In the genomic region with DNA sequence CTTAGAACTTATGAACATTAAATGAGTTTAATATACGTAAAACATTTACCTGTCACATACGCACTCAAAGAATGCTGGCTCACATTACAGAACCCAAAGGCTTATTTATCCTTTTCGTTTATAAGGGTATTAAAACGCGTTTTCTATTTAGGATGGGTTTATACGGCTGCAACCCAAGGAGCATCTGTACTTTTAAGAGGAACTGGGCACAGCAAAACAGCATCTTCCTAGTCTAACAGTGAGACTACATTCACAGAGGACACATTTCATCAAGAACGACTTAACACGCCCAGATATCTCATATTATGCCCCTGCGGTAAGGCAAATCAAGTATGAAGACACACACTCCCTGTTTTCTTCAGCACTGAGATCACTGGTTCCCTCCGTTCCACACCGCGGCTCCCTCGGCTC, we compare ENCODE assay signal across 8 cellular contexts. TPM values are rescaled to one million over a fixed set of nuclear protein-coding genes. Genes with fewer than 3 reads are reported as not detected.
A peak's percentile ranks its signal among the peaks of the same experiment; 100 is the strongest.
DNase-seq lines count a peak whose midpoint lies in the region; ATAC-seq and TF ChIP-seq lines count a peak whose summit lies in the region.

No MANE protein-coding gene starts in this region.

- ATAC-seq in GM18499 (IDR thresholded peaks at IDR 0.05; ENCODE audit: insufficient read depth, unreplicated experiment): peak; percentile 19

- H3K79me2 ChIP-seq in neural cell (replicated peaks; ENCODE audit: insufficient read depth, low read length): peaks cover 40% of the 10 kb centered on the region

- TF ChIP-seq EP300 in neural cell (conservative IDR thresholded peaks at IDR 0.05; ENCODE audit: poor library complexity, severe bottlenecking): no peak

- POLR2A ChIA-PET in HEK293T (lab: Yijun Ruan, JAX): interaction anchor here (0.6 to 3.6 kb wide), 43 partner anchors 8 to 242 kb away, joined by 3 to 29 read pairs (median 5); partner anchors contain the start of genes ELAPOR2 and TMEM243

- CTCF ChIA-PET in HEK293T (lab: Yijun Ruan, JAX): no interaction called here

- peak overlapping the region; percentile 73 for H2AFZ ChIP-seq in neural cell (ENCODE audit: low read depth, low read length)

- peaks cover 18% of the 10 kb centered on the region for H3K4me1 Mint-ChIP-seq in dendritic cell treated with granulocyte-macrophage colony-stimulating factor and Interleukin-4, amounts not matched to agents 40 ng/mL and 50 ng/mL, for 4 days (ENCODE audit: low read depth)

- H3K27me3 ChIP-seq in H7 (ENCODE audit: control insufficient read depth, insufficient read depth, low read length): no peaks in the 10 kb centered on the region
- H3K27me3 ChIP-seq in neural cell (ENCODE audit: insufficient read depth, low read depth, low read length): no peaks in the 10 kb centered on the region

- no peaks in the 10 kb centered on the region for H3K9me3 ChIP-seq in neural cell (ENCODE audit: low read length)

- TF ChIP-seq RAD21 in neural cell (conservative IDR thresholded peaks at IDR 0.05): peak; percentile 57

- H3K27me3 Mint-ChIP-seq in dendritic cell treated with granulocyte-macrophage colony-stimulating factor and Interleukin-4, amounts not matched to agents 40 ng/mL and 50 ng/mL, for 4 days: no peaks in the 10 kb centered on the region

- H4K20me1 ChIP-seq in neural cell (ENCODE audit: insufficient read depth): no peaks in the 10 kb centered on the region

- H3K27ac Mint-ChIP-seq in dendritic cell treated with granulocyte-macrophage colony-stimulating factor and Interleukin-4, amounts not matched to agents 40 ng/mL and 50 ng/mL, for 4 days: peak overlapping the region; percentile 100

- peak overlapping the region; percentile 94 for H3K27ac ChIP-seq in neural cell (ENCODE audit: low read length)

- H3K4me3 ChIP-seq in H7 (ENCODE audit: insufficient read depth, low read depth, low read length) (peak overlapping the region; percentile 89), NB4 (ENCODE audit: low read depth, low read length) (peak overlapping the region; percentile 71), neural cell (ENCODE audit: low read length) (peak overlapping the region; percentile 81)

- DNase-seq in H7 (no peak), NB4 (ENCODE audit: low read depth) (no peak), HEK293T (ENCODE audit: extremely low spot score) (no peak), NCI-H69 (lab: John Stamatoyannopoulos, UW) (no peak)
- DNase-seq in stimulated activated CD4-positive, alpha-beta T cell treated with anti-CD3 and anti-CD28 coated beads, Interleukin-4, amount 100 ng/mL, for 24 hours: no peak

- H3K4me2 ChIP-seq in neural cell (ENCODE audit: low read length): peak overlapping the region; percentile 89

- intact Hi-C loops in dendritic cell treated with granulocyte-macrophage colony-stimulating factor and Interleukin-4, amounts not matched to agents 40 ng/mL and 50 ng/mL, for 4 days (cut with micrococcal nuclease): loop anchor here (1.0 to 10.0 kb wide), 4 partner anchors 68 to 1071 kb away; partner anchors contain the start of genes CROT, DBF4, SLC25A40 and SRI

- no peak for TF ChIP-seq CTCF in NB4 (IDR thresholded peaks at IDR 0.05; ENCODE audit: low read depth, low read length)
- TF ChIP-seq CTCF in neural cell (IDR thresholded peaks at IDR 0.05; ENCODE audit: poor library complexity, severe bottlenecking): no peak

- H3K36me3 ChIP-seq in H7 (replicated peaks; ENCODE audit: control insufficient read depth, insufficient read depth, low read length) (no peaks in the 10 kb centered on the region), neural cell (ENCODE audit: insufficient read depth, low read length) (no peaks in the 10 kb centered on the region)

- H3K36me3 Mint-ChIP-seq in dendritic cell treated with granulocyte-macrophage colony-stimulating factor and Interleukin-4, amounts not matched to agents 40 ng/mL and 50 ng/mL, for 4 days (ENCODE audit: low read depth): peaks cover 24% of the 10 kb centered on the region

- no peak for TF ChIP-seq POLR2A in NB4 (IDR thresholded peaks at IDR 0.05; ENCODE audit: extremely low read depth, insufficient read length)

- peaks cover 3% of the 10 kb centered on the region for H3F3A ChIP-seq in neural cell (ENCODE audit: insufficient read depth, low read length, poor library complexity, severe bottlenecking)

- no peaks in the 10 kb centered on the region for H3K9me2 ChIP-seq in neural cell (ENCODE audit: insufficient read depth, low read length)

- peak overlapping the region; percentile 97 for H3K9ac ChIP-seq in neural cell (ENCODE audit: low read length)

- H3K4me3 Mint-ChIP-seq in dendritic cell treated with granulocyte-macrophage colony-stimulating factor and Interleukin-4, amounts not matched to agents 40 ng/mL and 50 ng/mL, for 4 days: peak overlapping the region; percentile 98

- peaks cover 8% of the 10 kb centered on the region for H3K9me3 Mint-ChIP-seq in dendritic cell treated with granulocyte-macrophage colony-stimulating factor and Interleukin-4, amounts not matched to agents 40 ng/mL and 50 ng/mL, for 4 days

TF ChIP-seq in neural cell, 6 proteins besides CTCF, POLR2A, EP300 and RAD21:
- TF ChIP-seq, protein P1, sequence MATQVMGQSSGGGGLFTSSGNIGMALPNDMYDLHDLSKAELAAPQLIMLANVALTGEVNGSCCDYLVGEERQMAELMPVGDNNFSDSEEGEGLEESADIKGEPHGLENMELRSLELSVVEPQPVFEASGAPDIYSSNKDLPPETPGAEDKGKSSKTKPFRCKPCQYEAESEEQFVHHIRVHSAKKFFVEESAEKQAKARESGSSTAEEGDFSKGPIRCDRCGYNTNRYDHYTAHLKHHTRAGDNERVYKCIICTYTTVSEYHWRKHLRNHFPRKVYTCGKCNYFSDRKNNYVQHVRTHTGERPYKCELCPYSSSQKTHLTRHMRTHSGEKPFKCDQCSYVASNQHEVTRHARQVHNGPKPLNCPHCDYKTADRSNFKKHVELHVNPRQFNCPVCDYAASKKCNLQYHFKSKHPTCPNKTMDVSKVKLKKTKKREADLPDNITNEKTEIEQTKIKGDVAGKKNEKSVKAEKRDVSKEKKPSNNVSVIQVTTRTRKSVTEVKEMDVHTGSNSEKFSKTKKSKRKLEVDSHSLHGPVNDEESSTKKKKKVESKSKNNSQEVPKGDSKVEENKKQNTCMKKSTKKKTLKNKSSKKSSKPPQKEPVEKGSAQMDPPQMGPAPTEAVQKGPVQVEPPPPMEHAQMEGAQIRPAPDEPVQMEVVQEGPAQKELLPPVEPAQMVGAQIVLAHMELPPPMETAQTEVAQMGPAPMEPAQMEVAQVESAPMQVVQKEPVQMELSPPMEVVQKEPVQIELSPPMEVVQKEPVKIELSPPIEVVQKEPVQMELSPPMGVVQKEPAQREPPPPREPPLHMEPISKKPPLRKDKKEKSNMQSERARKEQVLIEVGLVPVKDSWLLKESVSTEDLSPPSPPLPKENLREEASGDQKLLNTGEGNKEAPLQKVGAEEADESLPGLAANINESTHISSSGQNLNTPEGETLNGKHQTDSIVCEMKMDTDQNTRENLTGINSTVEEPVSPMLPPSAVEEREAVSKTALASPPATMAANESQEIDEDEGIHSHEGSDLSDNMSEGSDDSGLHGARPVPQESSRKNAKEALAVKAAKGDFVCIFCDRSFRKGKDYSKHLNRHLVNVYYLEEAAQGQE (IDR thresholded peaks at IDR 0.05; ENCODE audit: borderline replicate concordance): no peak
- no peak for TF ChIP-seq MXI1 (conservative IDR thresholded peaks at IDR 0.05; ENCODE audit: poor library complexity, severe bottlenecking)
- no peak for TF ChIP-seq TAF1 (IDR thresholded peaks at IDR 0.05; ENCODE audit: low read depth)
- TF ChIP-seq EZH2 (IDR thresholded peaks at IDR 0.05; ENCODE audit: borderline replicate concordance, insufficient read depth, low read length, poor library complexity, severe bottlenecking): no peak
- TF ChIP-seq POLR2AphosphoS5 (IDR thresholded peaks at IDR 0.05): no peak
- TF ChIP-seq SMC3 (conservative IDR thresholded peaks at IDR 0.05; ENCODE audit: poor library complexity): no peak

TF ChIP-seq in HEK293T, 16 proteins besides CTCF, POLR2A, EP300 and RAD21:
- no peak for TF ChIP-seq TARDBP (IDR thresholded peaks at IDR 0.05)
- TF ChIP-seq NFRKB (IDR thresholded peaks at IDR 0.05): no peak
- TF ChIP-seq FOXA1 (IDR thresholded peaks at IDR 0.05): no peak
- TF ChIP-seq ARNT (IDR thresholded peaks at IDR 0.05): no peak
- no peak for TF ChIP-seq FOXK2 (IDR thresholded peaks at IDR 0.05)
- no peak for TF ChIP-seq FOXM1 (IDR thresholded peaks at IDR 0.05; ENCODE audit: borderline replicate concordance)

RNA-seq across cellular contexts. Expression of gene DMTF1, which starts 0.5 kb away (rescaled TPM):
- 70.7 and 74.4 TPM in 2 replicates for total RNA-seq in H7 (2014; rRNA removed; shearing (Covaris generic))
- 253 and 314 TPM in 2 replicates for polyA plus RNA-seq in neural cell
- polyA minus RNA-seq in neural cell: 228 and 259 TPM in 2 replicates
